ENCODE assay signal across 17 cellular contexts in the genomic region with DNA sequence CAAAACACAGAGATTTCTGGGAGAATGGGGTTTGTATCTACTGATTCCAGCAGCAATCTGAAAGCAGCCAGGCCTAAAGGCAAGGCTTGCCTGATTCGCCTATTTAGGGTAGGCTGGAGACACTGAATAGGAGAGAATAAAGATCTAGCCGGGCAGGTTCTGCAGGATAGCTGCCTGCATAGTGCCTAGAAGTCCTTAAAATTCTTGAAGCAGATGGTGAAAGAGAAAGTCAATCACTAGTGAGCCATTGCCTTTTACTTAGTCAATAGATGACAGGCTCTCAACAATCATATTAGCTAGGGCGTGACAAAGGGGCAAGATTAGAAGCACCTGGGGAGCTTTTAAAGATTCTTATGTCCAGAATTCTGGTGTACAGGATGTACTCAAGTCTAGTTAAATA.
"Had no signal": no experiment of that assay in that cellular context is flagged by ENCODE, and none has a peak within 500 bp of the region (broad histone marks: within the 10 kb centered on the region; RNA-seq: fewer than 3 reads in every experiment).

No MANE protein-coding gene starts in this region.

- H3K9me3 ChIP-seq: esophagus muscularis mucosa, prostate gland, right lobe of liver, tibial nerve had no signal

- H3K4me1 ChIP-seq: esophagus muscularis mucosa, prostate gland, right lobe of liver, tibial nerve had no signal

- H3K4me1 Mint-ChIP-seq: activated CD8-positive, alpha-beta memory T cell treated with anti-CD3 and anti-CD28 coated beads, Interleukin-2, amount 10 ng/mL, durations not matched to agents 7 days and 5 days; activated naive CD8-positive, alpha-beta T cell treated with anti-CD3 and anti-CD28 coated beads for 36 hours; naive thymus-derived CD8-positive, alpha-beta T cell; stimulated activated memory B cell treated with anti-CD40 and anti-IgM and Interleukin-4, amounts not matched to agents 10 μg/mL and 1 μg/mL and 100 μg/mL, for 72 hours had no signal

- DNase-seq: activated CD4-positive, alpha-beta T cell treated with anti-CD3 and anti-CD28 coated beads, Interleukin-2, amount 50 U/mL, for 4 hours; activated CD8-positive, alpha-beta memory T cell treated with anti-CD3 and anti-CD28 coated beads, Interleukin-2, amount 10 ng/mL, durations not matched to agents 7 days and 5 days; activated gamma-delta T cell treated with Interleukin-2 at 50 U/mL for 16 hours; activated naive CD8-positive, alpha-beta T cell treated with anti-CD3 and anti-CD28 coated beads for 36 hours; activated T-cell treated with anti-CD3 and anti-CD28 coated beads, Interleukin-2, amount 50 U/mL, for 24 hours; anterior cingulate cortex; dorsolateral prefrontal cortex; glutamatergic neuron; naive thymus-derived CD8-positive, alpha-beta T cell; nucleus accumbens; right lobe of liver; T-helper 2 cell had no signal

- H3K27me3 ChIP-seq: dorsolateral prefrontal cortex, esophagus muscularis mucosa, right lobe of liver, tibial nerve had no signal

- H3K36me3 Mint-ChIP-seq: activated CD8-positive, alpha-beta memory T cell treated with anti-CD3 and anti-CD28 coated beads, Interleukin-2, amount 10 ng/mL, durations not matched to agents 7 days and 5 days; activated naive CD8-positive, alpha-beta T cell treated with anti-CD3 and anti-CD28 coated beads for 36 hours; naive thymus-derived CD8-positive, alpha-beta T cell; stimulated activated memory B cell treated with anti-CD40 and anti-IgM and Interleukin-4, amounts not matched to agents 10 μg/mL and 1 μg/mL and 100 μg/mL, for 72 hours had no signal

- H3K27ac ChIP-seq: dorsolateral prefrontal cortex, esophagus muscularis mucosa, prostate gland, right lobe of liver, tibial nerve had no signal

- H3K4me3 ChIP-seq: dorsolateral prefrontal cortex, esophagus muscularis mucosa, prostate gland, right lobe of liver, tibial nerve had no signal

- H3K27ac Mint-ChIP-seq: activated CD8-positive, alpha-beta memory T cell treated with anti-CD3 and anti-CD28 coated beads, Interleukin-2, amount 10 ng/mL, durations not matched to agents 7 days and 5 days; activated naive CD8-positive, alpha-beta T cell treated with anti-CD3 and anti-CD28 coated beads for 36 hours; activated T-cell treated with anti-CD3 and anti-CD28 coated beads, Interleukin-2, amount 50 U/mL, for 24 hours; naive thymus-derived CD8-positive, alpha-beta T cell; stimulated activated memory B cell treated with anti-CD40 and anti-IgM and Interleukin-4, amounts not matched to agents 10 μg/mL and 1 μg/mL and 100 μg/mL, for 72 hours had no signal

- H3K36me3 ChIP-seq: esophagus muscularis mucosa, prostate gland, right lobe of liver, tibial nerve had no signal

- ATAC-seq: activated CD4-positive, CD25-positive, alpha-beta regulatory T cell treated with anti-CD3 and anti-CD28 coated beads, Interleukin-2, amount 50 U/mL, for 24 hours; activated CD8-positive, alpha-beta memory T cell treated with anti-CD3 and anti-CD28 coated beads, Interleukin-2, amount 10 ng/mL, durations not matched to agents 7 days and 5 days; naive thymus-derived CD8-positive, alpha-beta T cell; right lobe of liver; stimulated activated memory B cell treated with anti-CD40 and anti-IgM and Interleukin-4, amounts not matched to agents 10 μg/mL and 1 μg/mL and 100 μg/mL, for 72 hours had no signal

- H3K4me3 Mint-ChIP-seq: activated CD8-positive, alpha-beta memory T cell treated with anti-CD3 and anti-CD28 coated beads, Interleukin-2, amount 10 ng/mL, durations not matched to agents 7 days and 5 days; activated naive CD8-positive, alpha-beta T cell treated with anti-CD3 and anti-CD28 coated beads for 36 hours; activated T-cell treated with anti-CD3 and anti-CD28 coated beads, Interleukin-2, amount 50 U/mL, for 24 hours; naive thymus-derived CD8-positive, alpha-beta T cell; stimulated activated memory B cell treated with anti-CD40 and anti-IgM and Interleukin-4, amounts not matched to agents 10 μg/mL and 1 μg/mL and 100 μg/mL, for 72 hours had no signal

- H3K27me3 Mint-ChIP-seq: activated CD8-positive, alpha-beta memory T cell treated with anti-CD3 and anti-CD28 coated beads, Interleukin-2, amount 10 ng/mL, durations not matched to agents 7 days and 5 days; activated naive CD8-positive, alpha-beta T cell treated with anti-CD3 and anti-CD28 coated beads for 36 hours; activated T-cell treated with anti-CD3 and anti-CD28 coated beads, Interleukin-2, amount 50 U/mL, for 24 hours; naive thymus-derived CD8-positive, alpha-beta T cell; stimulated activated memory B cell treated with anti-CD40 and anti-IgM and Interleukin-4, amounts not matched to agents 10 μg/mL and 1 μg/mL and 100 μg/mL, for 72 hours had no signal
